Comparison of ENCODE assay signal across 24 cellular contexts in genomic region chrX:132853040-132853439, GRCh38.
DNase-seq lines count a peak whose midpoint lies in the region; ATAC-seq and TF ChIP-seq lines count a peak whose summit lies in the region.
"Had no signal": no experiment of that assay in that cellular context is flagged by ENCODE, and none has a peak within 500 bp of the region (broad histone marks: within the 10 kb centered on the region; RNA-seq: fewer than 3 reads in every experiment).

No MANE protein-coding gene starts in this region.

- H3K4me1 ChIP-seq in GM23248 (ENCODE audit: insufficient read depth), result no peaks in the 10 kb centered on the region
- no peaks in the 10 kb centered on the region for H3K4me1 ChIP-seq in CD8-positive, alpha-beta T cell (ENCODE audit: insufficient read depth, low read length)
- no peaks in the 10 kb centered on the region for H3K4me1 ChIP-seq in sigmoid colon
- H3K4me1 ChIP-seq: transverse colon had no signal

- peaks cover 2% of the 10 kb centered on the region for H3K4me1 Mint-ChIP-seq in CD8-positive, alpha-beta T cell (ENCODE audit: low read depth)

- 41% methylated on average over 3 of the region's 3 CpGs; no CpG with 5 or more reads in 1 of the 2 experiments for WGBS in GM23248 (ENCODE audit: low coverage in 1 of 2, low lambda C conversion rate in 2 of 2, missing lambda C conversion rate in 2 of 2), 2 experiments
- 89% methylated on average over 3 of the region's 3 CpGs for WGBS in sigmoid colon, 2 donors

- no peak overlapping the region for H3K27ac Mint-ChIP-seq in CD8-positive, alpha-beta T cell
- H3K27ac Mint-ChIP-seq: activated CD8-positive, alpha-beta T cell treated with anti-CD3 and anti-CD28 coated beads, Interleukin-2, amount 10 ng/mL, durations not matched to agents 7 days and 5 days; activated naive CD4-positive, alpha-beta T cell treated with anti-CD3 and anti-CD28 coated beads, Interleukin-2, amount 50 U/mL, for 72 hours; activated T-helper 2 cell treated with anti-CD3 and anti-CD28 coated beads, Interferon-gamma antibody, Interleukin-2, Interleukin-4, amounts not matched to agents 10 μg/mL and 5 μg/mL and 100 μg/mL, durations not matched to agents 14 hours and 24 hours and 36 hours; natural killer cell had no signal

- H3K27ac ChIP-seq in GM23248, result no peak overlapping the region
- H3K27ac ChIP-seq in CD8-positive, alpha-beta T cell (ENCODE audit: low read depth, low read length), result no peak overlapping the region
- H3K27ac ChIP-seq in sigmoid colon, result no peak overlapping the region
- H3K27ac ChIP-seq: BLaER1, dorsolateral prefrontal cortex, transverse colon had no signal

- no peaks in the 10 kb centered on the region for H3F3A ChIP-seq in GM23248 (ENCODE audit: insufficient read depth)

- H3K9me3 ChIP-seq in GM23248 (ENCODE audit: low read depth) (no peaks in the 10 kb centered on the region), sigmoid colon (no peaks in the 10 kb centered on the region)
- H3K9me3 ChIP-seq in CD8-positive, alpha-beta T cell (ENCODE audit: low read length), result no peaks in the 10 kb centered on the region
- H3K9me3 ChIP-seq: transverse colon had no signal

- H3K4me2 ChIP-seq in GM23248 (ENCODE audit: unreplicated experiment), result no peak overlapping the region
- H3K4me2 ChIP-seq: BLaER1 had no signal

- in situ Hi-C loops in GM23248 (cut with MboI), result no loop called here

- no peak for ATAC-seq in CD8-positive, alpha-beta T cell
- ATAC-seq: activated CD8-positive, alpha-beta T cell treated with anti-CD3 and anti-CD28 coated beads, Interleukin-2, amount 10 ng/mL, durations not matched to agents 7 days and 5 days; activated naive CD4-positive, alpha-beta T cell treated with anti-CD3 and anti-CD28 coated beads, Interleukin-2, amount 50 U/mL, for 72 hours; natural killer cell had no signal

- H3K27me3 ChIP-seq in GM23248 (replicated peaks; ENCODE audit: insufficient read depth) (no peaks in the 10 kb centered on the region), sigmoid colon (no peaks in the 10 kb centered on the region)
- H3K27me3 ChIP-seq in CD8-positive, alpha-beta T cell (ENCODE audit: insufficient read depth, low read length), result no peaks in the 10 kb centered on the region
- H3K27me3 ChIP-seq: transverse colon had no signal

- H3K36me3 ChIP-seq in GM23248 (ENCODE audit: low read depth) (no peaks in the 10 kb centered on the region), sigmoid colon (no peaks in the 10 kb centered on the region)
- H3K36me3 ChIP-seq in CD8-positive, alpha-beta T cell (ENCODE audit: insufficient read depth, low read length), result no peaks in the 10 kb centered on the region
- H3K36me3 ChIP-seq: BLaER1, transverse colon had no signal

- peaks cover 2% of the 10 kb centered on the region for H3K27me3 Mint-ChIP-seq in CD8-positive, alpha-beta T cell (ENCODE audit: low read depth)

- H3K36me3 Mint-ChIP-seq in CD8-positive, alpha-beta T cell, result no peaks in the 10 kb centered on the region
- H3K36me3 Mint-ChIP-seq: activated naive CD4-positive, alpha-beta T cell treated with anti-CD3 and anti-CD28 coated beads, Interleukin-2, amount 50 U/mL, for 72 hours; natural killer cell had no signal

- intact Hi-C loops in CD8-positive, alpha-beta T cell (cut with DNase I, micrococcal nuclease), result no loop called here
- intact Hi-C loops in sigmoid colon (cut with DNase I), result no loop called here

- H3K9me3 Mint-ChIP-seq in CD8-positive, alpha-beta T cell, result no peaks in the 10 kb centered on the region
- H3K9me3 Mint-ChIP-seq: activated naive CD4-positive, alpha-beta T cell treated with anti-CD3 and anti-CD28 coated beads, Interleukin-2, amount 50 U/mL, for 72 hours; activated T-helper 2 cell treated with anti-CD3 and anti-CD28 coated beads, Interferon-gamma antibody, Interleukin-2, Interleukin-4, amounts not matched to agents 10 μg/mL and 5 μg/mL and 100 μg/mL, durations not matched to agents 14 hours and 24 hours and 36 hours had no signal

- no peak for TF ChIP-seq CTCF in NB4 (IDR thresholded peaks at IDR 0.05; ENCODE audit: low read depth, low read length)
- no peak for TF ChIP-seq CTCF in cardiac fibroblast (IDR thresholded peaks at IDR 0.05; ENCODE audit: low read depth, low read length)
- TF ChIP-seq CTCF in CD8-positive, alpha-beta T cell (IDR thresholded peaks at IDR 0.05), result no peak
- no peak for TF ChIP-seq CTCF in sigmoid colon (IDR thresholded peaks at IDR 0.05)

- no peak for TF ChIP-seq EP300 in sigmoid colon (IDR thresholded peaks at IDR 0.05)

- no peak overlapping the region for H3K4me3 Mint-ChIP-seq in CD8-positive, alpha-beta T cell
- H3K4me3 Mint-ChIP-seq: activated CD8-positive, alpha-beta T cell treated with anti-CD3 and anti-CD28 coated beads, Interleukin-2, amount 10 ng/mL, durations not matched to agents 7 days and 5 days; natural killer cell had no signal

- POLR2A ChIA-PET in CD8-positive, alpha-beta T cell (lab: Charles Lee), result no interaction called here

- no peak overlapping the region for H3K4me3 ChIP-seq in GM23248
- no peak overlapping the region for H3K4me3 ChIP-seq in NB4 (ENCODE audit: low read depth, low read length)
- no peak overlapping the region for H3K4me3 ChIP-seq in cardiac fibroblast (replicated peaks in 1 of 2; ENCODE audit: low read depth in 2 of 2, low read length in 2 of 2)
- no peak overlapping the region for H3K4me3 ChIP-seq in CD8-positive, alpha-beta T cell (ENCODE audit: low read depth, low read length)
- H3K4me3 ChIP-seq in sigmoid colon, result no peak overlapping the region
- H3K4me3 ChIP-seq: BLaER1, dorsolateral prefrontal cortex, transverse colon had no signal

- no peak overlapping the region for H2AFZ ChIP-seq in GM23248

- no peaks in the 10 kb centered on the region for H3K9me2 ChIP-seq in GM23248 (ENCODE audit: insufficient read depth)

- H3K79me2 ChIP-seq in GM23248 (ENCODE audit: insufficient read depth), result no peaks in the 10 kb centered on the region

- no peak overlapping the region for H3K9ac ChIP-seq in GM23248
- H3K9ac ChIP-seq: BLaER1 had no signal

- no peaks in the 10 kb centered on the region for H4K20me1 ChIP-seq in GM23248 (ENCODE audit: insufficient read depth)

- CTCF ChIA-PET in CD8-positive, alpha-beta T cell (lab: Charles Lee), result no interaction called here

- TF ChIP-seq POLR2A in NB4 (IDR thresholded peaks at IDR 0.05; ENCODE audit: extremely low read depth, insufficient read length) (no peak), sigmoid colon (IDR thresholded peaks at IDR 0.05) (no peak)

- DNase-seq in GM23248 (peak; percentile 1), NB4 (ENCODE audit: low read depth) (peak; percentile 4), cardiac fibroblast (ENCODE audit: low read depth in 2 of 2) (peak; percentile 44 to 69), iris pigment epithelial cell (ENCODE audit: low read depth) (peak; percentile 60), sigmoid colon (no peak), NOMO-1 treated with DMSO at 0.1 percent for 48 hours (lab: John Stamatoyannopoulos, UW; ENCODE audit: unreplicated experiment) (no peak), T-helper 9 cell (no peak)
- no peak for DNase-seq in CD8-positive, alpha-beta T cell
- DNase-seq: activated CD8-positive, alpha-beta T cell treated with anti-CD3 and anti-CD28 coated beads, Interleukin-2, amount 10 ng/mL, durations not matched to agents 7 days and 5 days; aorta; Calu3; dorsolateral prefrontal cortex; head of caudate nucleus; kidney; natural killer cell; NCI-H1092; NCI-H1694 treated with DMSO at 0.1 percent for 48 hours; NCI-H2171; NCI-H524; stimulated activated CD4-positive, alpha-beta T cell treated with anti-CD3 and anti-CD28 coated beads, Interleukin-2, amount 100 ng/mL, for 48 hours; transverse colon had no signal

Comparison
In these comparisons a context has a peak if more than half of its experiments do, and no peak if none do; other contexts are left out.
1. DNase-seq: peak in GM23248 (single experiment), NB4 (single experiment), cardiac fibroblast (2 of 2) and iris pigment epithelial cell (single experiment); none in CD8-positive, alpha-beta T cell (0 of 7), sigmoid colon (single experiment), NOMO-1 treated with DMSO at 0.1 percent for 48 hours (single experiment) and T-helper 9 cell (single experiment).